ENCODE assay signal across 8 cellular contexts in the genomic region with DNA sequence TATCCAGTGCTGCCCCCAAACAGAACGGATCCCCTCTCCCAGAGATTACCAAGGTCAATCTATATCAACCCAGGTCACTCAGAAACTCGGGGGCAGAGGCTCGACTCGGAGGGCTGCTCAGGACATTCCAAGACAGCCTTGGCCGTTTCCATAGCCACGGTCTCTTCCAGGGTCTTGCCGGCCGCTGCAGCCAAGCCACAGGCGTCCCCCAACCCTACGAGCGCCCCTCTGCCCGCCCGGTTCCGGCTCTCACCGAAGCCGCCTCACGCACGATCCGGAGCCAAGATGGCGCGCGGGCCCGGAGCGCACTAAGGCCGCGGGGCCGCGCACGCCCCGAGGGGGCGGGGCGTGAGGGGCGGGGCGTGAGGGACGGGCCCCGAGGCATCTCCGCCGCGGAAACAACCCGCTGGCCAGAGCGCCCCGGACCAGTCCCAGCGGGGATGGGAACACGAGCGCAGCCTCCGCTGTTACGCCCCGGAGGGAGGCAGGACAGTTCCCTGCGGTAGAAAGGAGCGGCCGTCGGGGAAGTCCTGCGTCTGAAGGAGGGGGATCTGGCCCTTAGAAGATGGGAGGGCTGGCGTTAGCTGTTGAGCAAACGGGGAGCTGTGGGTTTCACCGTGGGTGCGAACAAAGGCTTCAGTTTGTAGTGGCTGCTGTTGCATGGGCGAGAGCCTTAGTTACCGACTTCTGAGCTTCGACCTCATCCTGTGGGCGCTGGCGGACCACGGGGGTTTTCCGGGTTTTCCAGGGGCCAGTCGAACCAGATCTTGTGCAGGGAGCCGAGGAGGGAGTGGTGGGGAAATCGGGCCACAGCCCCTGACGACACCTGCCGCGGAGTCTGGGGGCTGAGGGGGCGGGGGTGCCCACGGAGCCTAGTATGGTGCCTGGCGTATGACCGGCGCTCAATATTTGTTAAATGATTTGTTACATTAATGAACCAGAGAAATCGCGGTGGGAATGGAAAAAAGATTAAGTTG.
DNase-seq lines count a peak whose midpoint lies in the region; ATAC-seq and TF ChIP-seq lines count a peak whose summit lies in the region.

A gene with protein sequence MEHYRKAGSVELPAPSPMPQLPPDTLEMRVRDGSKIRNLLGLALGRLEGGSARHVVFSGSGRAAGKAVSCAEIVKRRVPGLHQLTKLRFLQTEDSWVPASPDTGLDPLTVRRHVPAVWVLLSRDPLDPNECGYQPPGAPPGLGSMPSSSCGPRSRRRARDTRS (minus strand): TSS at position 287 of the 977 bp plus-strand sequence. CDS start 801 bp downstream, outside the sequence.

- DNase-seq in CMK (ENCODE audit: low read depth) (peak; percentile 68), HK-2 (ENCODE audit: unreplicated experiment) (peak; percentile 78), erythroblast (lab: John Stamatoyannopoulos, UW) (peak; percentile 88 to 93)
- peak; percentile 89 for DNase-seq in activated T-cell treated with anti-CD3 and anti-CD28 coated beads, Interleukin-2, amount 50 U/mL, for 1 hour
- peak; percentile 90 for DNase-seq in stimulated activated CD8-positive, alpha-beta memory T cell treated with anti-CD3 and anti-CD28 coated beads, Interleukin-4, amount 100 ng/mL, for 48 hours

- H2AFZ ChIP-seq in OCI-LY1 (ENCODE audit: low read length), result no peak within 1 kb of the TSS

- peaks cover 27% of the 10 kb centered on the region for H3K36me3 ChIP-seq in OCI-LY1 (ENCODE audit: insufficient read depth, low read length)
- H3K36me3 ChIP-seq in mucosa of stomach (ENCODE audit: control insufficient read depth, insufficient read depth, low read length), result no peaks in the 10 kb centered on the region

- peaks cover 20% of the 10 kb centered on the region for H3K4me1 ChIP-seq in OCI-LY1 (ENCODE audit: insufficient read depth, low read length, severe bottlenecking)
- H3K4me1 ChIP-seq in mucosa of stomach (ENCODE audit: control insufficient read depth, insufficient read depth, low read length), result peaks cover 17% of the 10 kb centered on the region

- no peaks in the 10 kb centered on the region for H3K9me3 ChIP-seq in OCI-LY1 (ENCODE audit: low read length)
- H3K9me3 ChIP-seq in mucosa of stomach (ENCODE audit: control insufficient read depth, low read length), result no peaks in the 10 kb centered on the region

- peak; percentile 92 for ATAC-seq in GM19397 (IDR thresholded peaks at IDR 0.05; ENCODE audit: unreplicated experiment)

- H3K4me2 ChIP-seq in OCI-LY1 (ENCODE audit: low read length), result peak within 1 kb of the TSS; percentile 93

- H3K27me3 ChIP-seq in OCI-LY1 (ENCODE audit: insufficient read depth, low read length) (no peaks in the 10 kb centered on the region), mucosa of stomach (ENCODE audit: control insufficient read depth, insufficient read depth, low read length) (no peaks in the 10 kb centered on the region)

- peak within 1 kb of the TSS; percentile 58 for H3K27ac ChIP-seq in OCI-LY1 (ENCODE audit: low read depth, low read length, poor library complexity, severe bottlenecking)

- TF ChIP-seq CTCF in OCI-LY1 (IDR thresholded peaks at IDR 0.05; ENCODE audit: low read length), result no peak

- H3K9ac ChIP-seq in OCI-LY1 (ENCODE audit: low read length), result peak within 1 kb of the TSS; percentile 92
- peak within 1 kb of the TSS; percentile 90 for H3K9ac ChIP-seq in mucosa of stomach (ENCODE audit: low read length)

- H3K4me3 ChIP-seq in OCI-LY1 (ENCODE audit: low read depth, low read length, poor library complexity, severe bottlenecking) (peak within 1 kb of the TSS; percentile 98), mucosa of stomach (ENCODE audit: low read length) (peak within 1 kb of the TSS; percentile 48)

- H3K79me2 ChIP-seq in OCI-LY1 (ENCODE audit: insufficient read depth, low read length), result no peaks in the 10 kb centered on the region

- no peaks in the 10 kb centered on the region for H3K9me2 ChIP-seq in OCI-LY1 (ENCODE audit: low read depth, low read length)

- TF ChIP-seq POLR2A in erythroblast (IDR thresholded peaks at IDR 0.05; ENCODE audit: low read length), result peak; percentile 78

- no peaks in the 10 kb centered on the region for H4K20me1 ChIP-seq in OCI-LY1 (ENCODE audit: insufficient read depth, low read length)

- H3F3A ChIP-seq in OCI-LY1 (ENCODE audit: insufficient read depth, low read length), result no peaks in the 10 kb centered on the region

Comparison
In these comparisons a context has a peak if more than half of its experiments do, and no peak if none do; other contexts are left out.
1. Peak in every context shown above with its lines: DNase-seq, ATAC-seq, H3K4me3 ChIP-seq and H3K27ac ChIP-seq.